ENCODE assay signal across 1 cellular context in the genomic region with DNA sequence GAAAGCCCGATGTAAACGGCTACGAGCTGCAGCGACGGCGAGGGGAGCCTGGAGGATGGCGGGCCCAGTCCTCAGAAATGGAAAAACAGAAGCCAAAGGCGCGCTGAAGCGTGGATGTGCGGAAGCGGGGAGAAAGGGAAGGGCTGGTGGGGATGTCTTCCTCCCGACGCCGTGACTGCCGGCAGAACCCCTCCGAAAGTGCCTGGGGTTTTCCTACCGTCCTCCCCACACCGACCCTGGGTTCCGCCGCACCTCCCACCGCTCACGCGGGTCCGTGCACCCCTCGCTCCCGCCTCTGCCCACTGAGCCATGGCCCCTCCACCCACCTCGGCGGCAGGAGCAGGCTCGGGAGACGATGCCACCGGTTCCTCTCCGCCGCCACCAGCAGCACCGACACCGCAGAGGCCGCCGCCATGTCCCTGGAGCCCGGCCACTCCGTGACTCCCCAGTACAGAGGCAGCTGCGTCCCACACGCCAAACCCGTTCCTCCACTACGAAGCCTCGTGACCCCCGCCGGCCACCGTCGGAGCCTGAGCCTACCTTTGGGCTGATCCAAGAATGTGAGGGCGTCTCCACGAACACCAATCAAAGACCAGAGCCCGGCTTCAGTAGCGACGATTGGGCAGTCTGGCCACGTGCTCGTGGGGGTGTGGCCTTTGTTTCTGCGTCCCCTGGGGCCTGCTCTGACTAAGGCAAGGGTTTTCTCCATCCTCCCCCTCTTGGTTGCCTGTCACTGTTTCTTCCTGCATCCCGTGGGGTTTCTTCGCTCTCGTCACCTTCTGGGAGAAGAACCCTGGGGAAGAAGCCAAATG.
A peak's percentile ranks its signal among the peaks of the same experiment; 100 is the strongest.
TF ChIP-seq lines count a peak whose summit lies in the region.

A gene (minus strand): TSS at position 471 of the 812 bp plus-strand sequence. CDS start 56 bp downstream, at position 415.

TF ChIP-seq in HepG2, 621 proteins besides CTCF, POLR2A, EP300 and RAD21 (continued from another document and continues in another):
- TF ChIP-seq, protein P1, sequence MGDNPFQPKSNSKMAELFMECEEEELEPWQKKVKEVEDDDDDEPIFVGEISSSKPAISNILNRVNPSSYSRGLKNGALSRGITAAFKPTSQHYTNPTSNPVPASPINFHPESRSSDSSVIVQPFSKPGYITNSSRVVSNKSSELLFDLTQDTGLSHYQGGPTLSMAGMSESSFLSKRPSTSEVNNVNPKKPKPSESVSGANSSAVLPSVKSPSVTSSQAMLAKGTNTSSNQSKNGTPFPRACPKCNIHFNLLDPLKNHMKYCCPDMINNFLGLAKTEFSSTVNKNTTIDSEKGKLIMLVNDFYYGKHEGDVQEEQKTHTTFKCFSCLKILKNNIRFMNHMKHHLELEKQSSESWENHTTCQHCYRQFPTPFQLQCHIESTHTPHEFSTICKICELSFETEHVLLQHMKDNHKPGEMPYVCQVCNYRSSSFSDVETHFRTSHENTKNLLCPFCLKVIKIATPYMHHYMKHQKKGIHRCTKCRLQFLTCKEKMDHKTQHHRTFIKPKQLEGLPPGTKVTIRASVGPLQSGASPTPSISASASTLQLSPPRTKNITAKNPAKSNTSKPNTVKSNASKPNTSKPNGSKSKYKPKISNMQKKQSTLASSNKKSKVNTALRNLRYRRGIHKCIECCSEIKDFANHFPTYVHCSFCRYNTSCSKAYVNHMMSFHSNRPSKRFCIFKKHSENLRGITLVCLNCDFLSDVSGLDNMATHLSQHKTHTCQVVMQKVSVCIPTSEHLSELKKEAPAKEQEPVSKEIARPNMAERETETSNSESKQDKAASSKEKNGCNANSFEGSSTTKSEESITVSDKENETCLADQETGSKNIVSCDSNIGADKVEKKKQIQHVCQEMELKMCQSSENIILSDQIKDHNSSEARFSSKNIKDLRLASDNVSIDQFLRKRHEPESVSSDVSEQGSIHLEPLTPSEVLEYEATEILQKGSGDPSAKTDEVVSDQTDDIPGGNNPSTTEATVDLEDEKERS (CRISPR knock-in tag; IDR thresholded peaks at IDR 0.05), result 0 out of 2 replicates have a peak, but pooled peaks have one; percentile 40
- TF ChIP-seq, protein P2, sequence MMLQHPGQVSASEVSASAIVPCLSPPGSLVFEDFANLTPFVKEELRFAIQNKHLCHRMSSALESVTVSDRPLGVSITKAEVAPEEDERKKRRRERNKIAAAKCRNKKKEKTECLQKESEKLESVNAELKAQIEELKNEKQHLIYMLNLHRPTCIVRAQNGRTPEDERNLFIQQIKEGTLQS (CRISPR knock-in tag; IDR thresholded peaks at IDR 0.05), result no peak
- TF ChIP-seq, protein P3, sequence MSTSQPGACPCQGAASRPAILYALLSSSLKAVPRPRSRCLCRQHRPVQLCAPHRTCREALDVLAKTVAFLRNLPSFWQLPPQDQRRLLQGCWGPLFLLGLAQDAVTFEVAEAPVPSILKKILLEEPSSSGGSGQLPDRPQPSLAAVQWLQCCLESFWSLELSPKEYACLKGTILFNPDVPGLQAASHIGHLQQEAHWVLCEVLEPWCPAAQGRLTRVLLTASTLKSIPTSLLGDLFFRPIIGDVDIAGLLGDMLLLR (CRISPR knock-in tag; IDR thresholded peaks at IDR 0.05), result peak; percentile 83; the same call in 1 of the 2 replicates
- TF ChIP-seq ZNF883 (CRISPR knock-in tag; IDR thresholded peaks at IDR 0.05; ENCODE audit: not compliant biosample characterization) (peak; percentile 71), ZFP37 (CRISPR knock-in tag; IDR thresholded peaks at IDR 0.05; ENCODE audit: borderline replicate concordance) (0 out of 2 replicates have a peak, but pooled peaks have one; percentile 13), MTF2 (CRISPR knock-in tag; IDR thresholded peaks at IDR 0.05; ENCODE audit: borderline replicate concordance) (no peak), ZNF724P (CRISPR knock-in tag; IDR thresholded peaks at IDR 0.05; ENCODE audit: borderline replicate concordance) (peak; percentile 24; the same call in 1 of the 2 replicates), RARA (CRISPR knock-in tag; IDR thresholded peaks at IDR 0.05) (no peak; the same call in 1 of the 2 replicates), SP1 (IDR thresholded peaks at IDR 0.05) (no peak), SP1 (CRISPR knock-in tag; IDR thresholded peaks at IDR 0.05) (peak; percentile 55), ARHGAP35 (CRISPR knock-in tag; IDR thresholded peaks at IDR 0.05; ENCODE audit: borderline replicate concordance) (0 out of 2 replicates have a peak, but pooled peaks have one; percentile 25), TMF1 (CRISPR knock-in tag; IDR thresholded peaks at IDR 0.05; ENCODE audit: low read depth) (peak; percentile 59; the same call in 1 of the 2 replicates), ZNF354B (CRISPR knock-in tag; IDR thresholded peaks at IDR 0.05) (no peak; the same call in 1 of the 2 replicates), SOX5 (CRISPR knock-in tag; IDR thresholded peaks at IDR 0.05; ENCODE audit: borderline replicate concordance) (peak; percentile 34; the same call in 1 of the 2 replicates), ZNF296 (CRISPR knock-in tag; conservative IDR thresholded peaks at IDR 0.05) (no peak), ZBTB38 (CRISPR knock-in tag; IDR thresholded peaks at IDR 0.05) (peak; percentile 54), AGO1 (IDR thresholded peaks at IDR 0.05; ENCODE audit: low read depth, low read length, poor library complexity, severe bottlenecking) (no peak), ATF1 (CRISPR knock-in tag; IDR thresholded peaks at IDR 0.05) (no peak), NR2F2 (IDR thresholded peaks at IDR 0.05; ENCODE audit: borderline replicate concordance, low read depth) (no peak), ZSCAN9 (CRISPR knock-in tag; IDR thresholded peaks at IDR 0.05; ENCODE audit: borderline replicate concordance) (peak; percentile 51; the same call in 1 of the 2 replicates), HDAC2 (CRISPR knock-in tag; IDR thresholded peaks at IDR 0.05) (peak; percentile 70), RBFOX2 (IDR thresholded peaks at IDR 0.05; ENCODE audit: low read depth, low read length) (peak; percentile 92), TAF1 (CRISPR knock-in tag; IDR thresholded peaks at IDR 0.05) (peak; percentile 90), SMARCC2 (IDR thresholded peaks at IDR 0.05) (no peak), MXD4 (CRISPR knock-in tag; IDR thresholded peaks at IDR 0.05) (peak; percentile 97), SALL2 (CRISPR knock-in tag; IDR thresholded peaks at IDR 0.05) (peak; percentile 95), NKX3-1 (CRISPR knock-in tag; IDR thresholded peaks at IDR 0.05) (peak; percentile 81), ZNF792 (CRISPR knock-in tag; IDR thresholded peaks at IDR 0.05) (peak; percentile 39; the same call in 1 of the 2 replicates), TSC22D2 (CRISPR knock-in tag; IDR thresholded peaks at IDR 0.05; ENCODE audit: borderline replicate concordance) (peak; percentile 48; the same call in 1 of the 2 replicates), MYNN (CRISPR knock-in tag; IDR thresholded peaks at IDR 0.05; ENCODE audit: low read depth) (no peak), PHB2 (IDR thresholded peaks at IDR 0.05; ENCODE audit: partially characterized antibody) (no peak), BCL6 (CRISPR knock-in tag; IDR thresholded peaks at IDR 0.05) (peak; percentile 51), SP4 (CRISPR knock-in tag; IDR thresholded peaks at IDR 0.05) (peak; percentile 91)
- TF ChIP-seq, protein P4, sequence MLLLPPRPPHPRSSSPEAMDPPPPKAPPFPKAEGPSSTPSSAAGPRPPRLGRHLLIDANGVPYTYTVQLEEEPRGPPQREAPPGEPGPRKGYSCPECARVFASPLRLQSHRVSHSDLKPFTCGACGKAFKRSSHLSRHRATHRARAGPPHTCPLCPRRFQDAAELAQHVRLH (CRISPR knock-in tag; IDR thresholded peaks at IDR 0.05; ENCODE audit: borderline replicate concordance, low read depth), result peak; percentile 73; the same call in 1 of the 2 replicates
- TF ChIP-seq, protein P5, sequence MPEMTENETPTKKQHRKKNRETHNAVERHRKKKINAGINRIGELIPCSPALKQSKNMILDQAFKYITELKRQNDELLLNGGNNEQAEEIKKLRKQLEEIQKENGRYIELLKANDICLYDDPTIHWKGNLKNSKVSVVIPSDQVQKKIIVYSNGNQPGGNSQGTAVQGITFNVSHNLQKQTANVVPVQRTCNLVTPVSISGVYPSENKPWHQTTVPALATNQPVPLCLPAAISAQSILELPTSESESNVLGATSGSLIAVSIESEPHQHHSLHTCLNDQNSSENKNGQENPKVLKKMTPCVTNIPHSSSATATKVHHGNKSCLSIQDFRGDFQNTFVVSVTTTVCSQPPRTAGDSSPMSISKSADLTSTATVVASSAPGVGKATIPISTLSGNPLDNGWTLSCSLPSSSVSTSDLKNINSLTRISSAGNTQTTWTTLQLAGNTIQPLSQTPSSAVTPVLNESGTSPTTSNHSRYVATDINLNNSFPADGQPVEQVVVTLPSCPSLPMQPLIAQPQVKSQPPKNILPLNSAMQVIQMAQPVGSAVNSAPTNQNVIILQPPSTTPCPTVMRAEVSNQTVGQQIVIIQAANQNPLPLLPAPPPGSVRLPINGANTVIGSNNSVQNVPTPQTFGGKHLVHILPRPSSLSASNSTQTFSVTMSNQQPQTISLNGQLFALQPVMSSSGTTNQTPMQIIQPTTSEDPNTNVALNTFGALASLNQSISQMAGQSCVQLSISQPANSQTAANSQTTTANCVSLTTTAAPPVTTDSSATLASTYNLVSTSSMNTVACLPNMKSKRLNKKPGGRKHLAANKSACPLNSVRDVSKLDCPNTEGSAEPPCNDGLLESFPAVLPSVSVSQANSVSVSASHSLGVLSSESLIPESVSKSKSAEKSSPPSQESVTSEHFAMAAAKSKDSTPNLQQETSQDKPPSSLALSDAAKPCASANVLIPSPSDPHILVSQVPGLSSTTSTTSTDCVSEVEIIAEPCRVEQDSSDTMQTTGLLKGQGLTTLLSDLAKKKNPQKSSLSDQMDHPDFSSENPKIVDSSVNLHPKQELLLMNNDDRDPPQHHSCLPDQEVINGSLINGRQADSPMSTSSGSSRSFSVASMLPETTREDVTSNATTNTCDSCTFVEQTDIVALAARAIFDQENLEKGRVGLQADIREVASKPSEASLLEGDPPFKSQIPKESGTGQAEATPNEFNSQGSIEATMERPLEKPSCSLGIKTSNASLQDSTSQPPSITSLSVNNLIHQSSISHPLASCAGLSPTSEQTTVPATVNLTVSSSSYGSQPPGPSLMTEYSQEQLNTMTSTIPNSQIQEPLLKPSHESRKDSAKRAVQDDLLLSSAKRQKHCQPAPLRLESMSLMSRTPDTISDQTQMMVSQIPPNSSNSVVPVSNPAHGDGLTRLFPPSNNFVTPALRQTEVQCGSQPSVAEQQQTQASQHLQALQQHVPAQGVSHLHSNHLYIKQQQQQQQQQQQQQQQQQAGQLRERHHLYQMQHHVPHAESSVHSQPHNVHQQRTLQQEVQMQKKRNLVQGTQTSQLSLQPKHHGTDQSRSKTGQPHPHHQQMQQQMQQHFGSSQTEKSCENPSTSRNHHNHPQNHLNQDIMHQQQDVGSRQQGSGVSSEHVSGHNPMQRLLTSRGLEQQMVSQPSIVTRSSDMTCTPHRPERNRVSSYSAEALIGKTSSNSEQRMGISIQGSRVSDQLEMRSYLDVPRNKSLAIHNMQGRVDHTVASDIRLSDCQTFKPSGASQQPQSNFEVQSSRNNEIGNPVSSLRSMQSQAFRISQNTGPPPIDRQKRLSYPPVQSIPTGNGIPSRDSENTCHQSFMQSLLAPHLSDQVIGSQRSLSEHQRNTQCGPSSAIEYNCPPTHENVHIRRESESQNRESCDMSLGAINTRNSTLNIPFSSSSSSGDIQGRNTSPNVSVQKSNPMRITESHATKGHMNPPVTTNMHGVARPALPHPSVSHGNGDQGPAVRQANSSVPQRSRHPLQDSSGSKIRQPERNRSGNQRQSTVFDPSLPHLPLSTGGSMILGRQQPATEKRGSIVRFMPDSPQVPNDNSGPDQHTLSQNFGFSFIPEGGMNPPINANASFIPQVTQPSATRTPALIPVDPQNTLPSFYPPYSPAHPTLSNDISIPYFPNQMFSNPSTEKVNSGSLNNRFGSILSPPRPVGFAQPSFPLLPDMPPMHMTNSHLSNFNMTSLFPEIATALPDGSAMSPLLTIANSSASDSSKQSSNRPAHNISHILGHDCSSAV (CRISPR knock-in tag; IDR thresholded peaks at IDR 0.05; ENCODE audit: borderline replicate concordance), result no peak
- TF ChIP-seq, protein P6, sequence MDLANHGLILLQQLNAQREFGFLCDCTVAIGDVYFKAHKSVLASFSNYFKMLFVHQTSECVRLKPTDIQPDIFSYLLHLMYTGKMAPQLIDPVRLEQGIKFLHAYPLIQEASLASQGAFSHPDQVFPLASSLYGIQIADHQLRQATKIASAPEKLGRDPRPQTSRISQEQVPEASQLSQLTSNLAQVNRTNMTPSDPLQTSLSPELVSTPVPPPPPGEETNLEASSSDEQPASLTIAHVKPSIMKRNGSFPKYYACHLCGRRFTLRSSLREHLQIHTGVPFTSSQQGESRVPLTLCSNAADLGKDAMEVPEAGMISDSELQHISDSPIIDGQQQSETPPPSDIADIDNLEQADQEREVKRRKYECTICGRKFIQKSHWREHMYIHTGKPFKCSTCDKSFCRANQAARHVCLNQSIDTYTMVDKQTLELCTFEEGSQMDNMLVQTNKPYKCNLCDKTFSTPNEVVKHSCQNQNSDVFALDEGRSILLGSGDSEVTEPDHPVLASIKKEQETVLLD (CRISPR knock-in tag; IDR thresholded peaks at IDR 0.05; ENCODE audit: low read depth), result peak; percentile 64; the same call in 1 of the 2 replicates
- TF ChIP-seq, protein P7, sequence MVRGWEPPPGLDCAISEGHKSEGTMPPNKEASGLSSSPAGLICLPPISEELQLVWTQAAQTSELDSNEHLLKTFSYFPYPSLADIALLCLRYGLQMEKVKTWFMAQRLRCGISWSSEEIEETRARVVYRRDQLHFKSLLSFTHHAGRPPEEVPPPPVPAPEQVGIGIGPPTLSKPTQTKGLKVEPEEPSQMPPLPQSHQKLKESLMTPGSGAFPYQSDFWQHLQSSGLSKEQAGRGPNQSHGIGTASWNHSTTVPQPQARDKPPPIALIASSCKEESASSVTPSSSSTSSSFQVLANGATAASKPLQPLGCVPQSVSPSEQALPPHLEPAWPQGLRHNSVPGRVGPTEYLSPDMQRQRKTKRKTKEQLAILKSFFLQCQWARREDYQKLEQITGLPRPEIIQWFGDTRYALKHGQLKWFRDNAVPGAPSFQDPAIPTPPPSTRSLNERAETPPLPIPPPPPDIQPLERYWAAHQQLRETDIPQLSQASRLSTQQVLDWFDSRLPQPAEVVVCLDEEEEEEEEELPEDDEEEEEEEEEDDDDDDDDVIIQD (CRISPR knock-in tag; IDR thresholded peaks at IDR 0.05; ENCODE audit: low read depth), result peak; percentile 99
- TF ChIP-seq, protein P8, sequence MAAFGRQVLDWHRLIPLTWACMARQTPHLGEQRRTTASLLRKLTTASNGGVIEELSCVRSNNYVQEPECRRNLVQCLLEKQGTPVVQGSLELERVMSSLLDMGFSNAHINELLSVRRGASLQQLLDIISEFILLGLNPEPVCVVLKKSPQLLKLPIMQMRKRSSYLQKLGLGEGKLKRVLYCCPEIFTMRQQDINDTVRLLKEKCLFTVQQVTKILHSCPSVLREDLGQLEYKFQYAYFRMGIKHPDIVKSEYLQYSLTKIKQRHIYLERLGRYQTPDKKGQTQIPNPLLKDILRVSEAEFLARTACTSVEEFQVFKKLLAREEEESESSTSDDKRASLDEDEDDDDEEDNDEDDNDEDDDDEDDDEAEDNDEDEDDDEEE (CRISPR knock-in tag; IDR thresholded peaks at IDR 0.05), result 0 out of 2 replicates have a peak, but pooled peaks have one; percentile 37
- TF ChIP-seq, protein P9, sequence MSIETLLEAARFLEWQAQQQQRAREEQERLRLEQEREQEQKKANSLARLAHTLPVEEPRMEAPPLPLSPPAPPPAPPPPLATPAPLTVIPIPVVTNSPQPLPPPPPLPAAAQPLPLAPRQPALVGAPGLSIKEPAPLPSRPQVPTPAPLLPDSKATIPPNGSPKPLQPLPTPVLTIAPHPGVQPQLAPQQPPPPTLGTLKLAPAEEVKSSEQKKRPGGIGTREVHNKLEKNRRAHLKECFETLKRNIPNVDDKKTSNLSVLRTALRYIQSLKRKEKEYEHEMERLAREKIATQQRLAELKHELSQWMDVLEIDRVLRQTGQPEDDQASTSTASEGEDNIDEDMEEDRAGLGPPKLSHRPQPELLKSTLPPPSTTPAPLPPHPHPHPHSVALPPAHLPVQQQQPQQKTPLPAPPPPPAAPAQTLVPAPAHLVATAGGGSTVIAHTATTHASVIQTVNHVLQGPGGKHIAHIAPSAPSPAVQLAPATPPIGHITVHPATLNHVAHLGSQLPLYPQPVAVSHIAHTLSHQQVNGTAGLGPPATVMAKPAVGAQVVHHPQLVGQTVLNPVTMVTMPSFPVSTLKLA (IDR thresholded peaks at IDR 0.05), result peak; percentile 85
